In genomic region chr7:3154881-3155494, GRCh38 we compare ENCODE assay signal across 8 cellular contexts.
DNase-seq lines count a peak whose midpoint lies in the region; ATAC-seq and TF ChIP-seq lines count a peak whose summit lies in the region.

No MANE protein-coding gene starts in this region.

- H3K4me3 Mint-ChIP-seq in activated naive CD4-positive, alpha-beta T cell treated with anti-CD3 and anti-CD28 coated beads, Interleukin-2, amount 10 ng/mL, durations not matched to agents 7 days and 5 days = no peak overlapping the region

- H3K4me3 ChIP-seq in HFF-Myc (replicated peaks; ENCODE audit: low read depth, low read length) = no peak overlapping the region

- H3K27ac Mint-ChIP-seq in activated naive CD4-positive, alpha-beta T cell treated with anti-CD3 and anti-CD28 coated beads, Interleukin-2, amount 10 ng/mL, durations not matched to agents 7 days and 5 days = no peak overlapping the region

- ATAC-seq in HG03025 (IDR thresholded peaks at IDR 0.05; ENCODE audit: low FRiP score, unreplicated experiment) = no peak

- peaks cover 30% of the 10 kb centered on the region for H3K27me3 Mint-ChIP-seq in activated naive CD4-positive, alpha-beta T cell treated with anti-CD3 and anti-CD28 coated beads, Interleukin-2, amount 10 ng/mL, durations not matched to agents 7 days and 5 days

- peak; percentile 60 for TF ChIP-seq CTCF in HFF-Myc (IDR thresholded peaks at IDR 0.05; ENCODE audit: low read depth, low read length, missing control alignments)

- H3K9me3 Mint-ChIP-seq in activated naive CD4-positive, alpha-beta T cell treated with anti-CD3 and anti-CD28 coated beads, Interleukin-2, amount 10 ng/mL, durations not matched to agents 7 days and 5 days = no peaks in the 10 kb centered on the region

- peaks cover 19% of the 10 kb centered on the region for H3K4me1 Mint-ChIP-seq in activated naive CD4-positive, alpha-beta T cell treated with anti-CD3 and anti-CD28 coated beads, Interleukin-2, amount 10 ng/mL, durations not matched to agents 7 days and 5 days

- CTCF ChIA-PET in activated naive CD4-positive, alpha-beta T cell treated with anti-CD3 and anti-CD28 coated beads, Interleukin-2, amount 10 ng/mL, durations not matched to agents 7 days and 5 days (lab: Charles Lee) = interaction anchor here (0.7 to 3.0 kb wide), 19 partner anchors 9 to 290 kb away, joined by 3 to 42 read pairs (median 5); no protein-coding TSS in a partner anchor

- no peaks in the 10 kb centered on the region for H3K36me3 Mint-ChIP-seq in activated naive CD4-positive, alpha-beta T cell treated with anti-CD3 and anti-CD28 coated beads, Interleukin-2, amount 10 ng/mL, durations not matched to agents 7 days and 5 days

- peak; percentile 46 for DNase-seq in ELR (ENCODE audit: low read depth)
- no peak for DNase-seq in HFF-Myc (ENCODE audit: extremely low read depth, low read depth)
- DNase-seq in SHP77 (lab: John Stamatoyannopoulos, UW) = peak; percentile 37 to 51
- peak; percentile 71 for DNase-seq in activated naive CD4-positive, alpha-beta T cell treated with anti-CD3 and anti-CD28 coated beads, Interleukin-2, amount 10 ng/mL, durations not matched to agents 7 days and 5 days
- peak; percentile 52 for DNase-seq in iPS-NIHi7 (ENCODE audit: extremely low spot score)
- peak; percentile 29 to 47 (median 33) for DNase-seq in stimulated activated CD4-positive, alpha-beta T cell treated with anti-CD3 and anti-CD28 coated beads, TNF-alpha, amount 100 ng/mL, for 48 hours (ENCODE audit: low read depth in 3 of 3)
- DNase-seq in epidermal melanocyte (ENCODE audit: insufficient read length, low spot score) = no peak

Comparison
In these comparisons a context has a peak if more than half of its experiments do, and no peak if none do; other contexts are left out.
1. DNase-seq: peak in ELR (single experiment), SHP77 (2 of 2), activated naive CD4-positive, alpha-beta T cell treated with anti-CD3 and anti-CD28 coated beads, Interleukin-2, amount 10 ng/mL, durations not matched to agents 7 days and 5 days (single experiment), iPS-NIHi7 (single experiment) and stimulated activated CD4-positive, alpha-beta T cell treated with anti-CD3 and anti-CD28 coated beads, TNF-alpha, amount 100 ng/mL, for 48 hours (3 of 3); none in HFF-Myc (single experiment) and epidermal melanocyte (single experiment).